In the genomic region with DNA sequence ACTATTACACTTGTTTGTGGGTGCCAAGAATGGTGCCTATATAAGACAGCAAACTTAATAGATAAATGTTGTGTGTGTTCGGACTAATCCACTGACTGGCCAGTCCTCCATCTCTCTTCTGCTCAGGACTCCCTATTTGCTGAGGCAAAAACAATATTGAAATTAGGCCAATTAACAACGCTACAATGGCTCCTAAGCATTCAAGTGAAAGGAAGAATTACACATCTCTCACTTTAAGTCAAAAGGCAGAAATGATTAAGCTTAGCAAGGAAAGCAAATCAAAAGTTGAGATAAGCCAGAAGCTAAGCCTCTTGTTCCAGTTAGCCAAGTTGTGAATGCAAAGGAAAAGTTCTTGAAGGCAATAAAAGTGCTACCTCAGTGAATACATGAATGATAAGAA, we compare ENCODE assay signal across 9 cellular contexts.
"Had no signal": no experiment of that assay in that cellular context is flagged by ENCODE, and none has a peak within 500 bp of the region (broad histone marks: within the 10 kb centered on the region; RNA-seq: fewer than 3 reads in every experiment).

No MANE protein-coding gene starts in this region.

- H3K9me3 ChIP-seq: HAP-1 had no signal

- H3K27ac Mint-ChIP-seq: GM23338, HFFc6, IgD-negative memory B cell had no signal

- H3K36me3 ChIP-seq: HAP-1 had no signal

- H3K4me1 Mint-ChIP-seq: GM23338 had no signal

- H2AFZ ChIP-seq: GM23338 had no signal

- H3K4me3 Mint-ChIP-seq: GM23338, HFFc6, IgD-negative memory B cell had no signal

- H3K9ac ChIP-seq: KMS-11 had no signal

- H3K4me1 ChIP-seq: HAP-1 had no signal

- ATAC-seq: GM23338, HCT116, HepG2 had no signal

- H3K4me2 ChIP-seq: GM23338, KMS-11 had no signal

- H3K36me3 Mint-ChIP-seq: IgD-negative memory B cell had no signal

- FAIRE-seq: H1, HepG2 had no signal

- H3K9me3 Mint-ChIP-seq: GM23338, HFFc6 had no signal

- H3K4me3 ChIP-seq: GM23338, HAP-1 had no signal

- DNase-seq: H7, HFFc6 had no signal

- H3K27ac ChIP-seq: KMS-11 had no signal
